In the genomic region with DNA sequence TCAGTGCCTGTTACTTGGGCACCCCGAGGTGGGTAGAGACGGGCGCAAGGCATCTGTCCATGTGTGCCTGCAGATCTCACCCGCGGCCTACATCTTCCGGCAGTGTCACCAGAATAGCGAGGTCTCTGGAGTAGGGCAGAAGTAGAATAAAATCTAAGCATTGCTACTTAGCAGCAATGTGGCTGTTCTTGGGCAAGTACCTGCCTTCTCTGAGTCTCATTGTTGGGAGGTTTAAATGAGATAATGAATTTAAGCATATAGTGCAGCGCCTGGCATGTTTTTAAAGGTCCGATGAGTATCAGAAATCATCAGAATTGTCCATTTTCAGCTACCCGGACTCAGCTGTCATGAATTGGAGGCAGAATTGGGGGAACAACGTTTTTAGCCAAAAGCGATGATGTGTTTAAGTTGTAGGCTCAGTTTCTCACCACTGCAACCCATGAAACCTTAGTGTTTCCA, we compare ENCODE assay signal across 8 cellular contexts. TPM values are rescaled to one million over a fixed set of nuclear protein-coding genes. Genes with fewer than 3 reads are reported as not detected.
A peak's percentile ranks its signal among the peaks of the same experiment; 100 is the strongest.
DNase-seq lines count a peak whose midpoint lies in the region; ATAC-seq lines count a peak whose summit lies in the region.

No MANE protein-coding gene starts in this region.

- no peaks in the 10 kb centered on the region for H3K27me3 Mint-ChIP-seq in activated T-helper 17 cell treated with anti-CD3 and anti-CD28 coated beads, Interleukin-2, amount 50 U/mL, for 72 hours

- no peak for ATAC-seq in activated T-helper 17 cell treated with anti-CD3 and anti-CD28 coated beads, Interleukin-2, amount 50 U/mL, for 72 hours (replicated peaks)

- peak overlapping the region; percentile 98 for H3K4me3 Mint-ChIP-seq in activated T-helper 17 cell treated with anti-CD3 and anti-CD28 coated beads, Interleukin-2, amount 50 U/mL, for 72 hours

- peaks cover 10% of the 10 kb centered on the region for H3K4me1 Mint-ChIP-seq in activated T-helper 17 cell treated with anti-CD3 and anti-CD28 coated beads, Interleukin-2, amount 50 U/mL, for 72 hours

- H3K27ac Mint-ChIP-seq in activated T-helper 17 cell treated with anti-CD3 and anti-CD28 coated beads, Interleukin-2, amount 50 U/mL, for 72 hours: peak overlapping the region; percentile 85

- peaks cover 20% of the 10 kb centered on the region for H3K36me3 Mint-ChIP-seq in activated T-helper 17 cell treated with anti-CD3 and anti-CD28 coated beads, Interleukin-2, amount 50 U/mL, for 72 hours (ENCODE audit: low read depth)

- DNase-seq in stimulated activated CD8-positive, alpha-beta memory T cell treated with anti-CD3 and anti-CD28 coated beads, Interleukin-4, amount 100 ng/mL, for 4 hours (ENCODE audit: low read depth in 2 of 2, low spot score in 1 of 2): peak; percentile 12 to 14
- no peak for DNase-seq in stimulated activated CD8-positive, alpha-beta memory T cell treated with anti-CD3 and anti-CD28 coated beads, Interleukin-4, amount 100 ng/mL, for 48 hours
- peak; percentile 29 for DNase-seq in iPS-NIHi11 (ENCODE audit: low spot score)
- peak; percentile 6 for DNase-seq in stromal cell of bone marrow (ENCODE audit: low read depth)
- no peak for DNase-seq in SKM-1 (lab: John Stamatoyannopoulos, UW; ENCODE audit: unreplicated experiment)
- no peak for DNase-seq in RPMI8226
- DNase-seq in NCI-H1930 (lab: John Stamatoyannopoulos, UW): no peak

- H3K9me3 Mint-ChIP-seq in activated T-helper 17 cell treated with anti-CD3 and anti-CD28 coated beads, Interleukin-2, amount 50 U/mL, for 72 hours: no peaks in the 10 kb centered on the region

RNA-seq across cellular contexts. Expression of gene ABCC10, which starts 0.8 kb away (rescaled TPM):
- total RNA-seq in activated T-helper 17 cell treated with anti-CD3 and anti-CD28 coated beads, Interleukin-2, amount 50 U/mL, for 72 hours: 10 to 100 TPM; 41.2 to 47.9 TPM

RNA-seq across cellular contexts. Expression of gene DLK2, which starts 27.2 kb away (rescaled TPM):
- 1 to 10 TPM; 1.3 to 2.8 TPM for total RNA-seq in activated T-helper 17 cell treated with anti-CD3 and anti-CD28 coated beads, Interleukin-2, amount 50 U/mL, for 72 hours

RNA-seq across cellular contexts. Expression of gene TJAP1, which starts 49.2 kb away (rescaled TPM):
- 10 to 100 TPM; 37.8 to 38.4 TPM for total RNA-seq in activated T-helper 17 cell treated with anti-CD3 and anti-CD28 coated beads, Interleukin-2, amount 50 U/mL, for 72 hours

RNA-seq across cellular contexts. Expression of gene ZNF318, which starts 58.7 kb away (rescaled TPM):
- total RNA-seq in activated T-helper 17 cell treated with anti-CD3 and anti-CD28 coated beads, Interleukin-2, amount 50 U/mL, for 72 hours: 10 to 100 TPM; 11.2 to 21.0 TPM

Comparison
In these comparisons a context has a peak if more than half of its experiments do, and no peak if none do; other contexts are left out.
1. DNase-seq: peak in stimulated activated CD8-positive, alpha-beta memory T cell treated with anti-CD3 and anti-CD28 coated beads, Interleukin-4, amount 100 ng/mL, for 4 hours (2 of 2), iPS-NIHi11 (single experiment) and stromal cell of bone marrow (single experiment); none in stimulated activated CD8-positive, alpha-beta memory T cell treated with anti-CD3 and anti-CD28 coated beads, Interleukin-4, amount 100 ng/mL, for 48 hours (single experiment), SKM-1 (single experiment), RPMI8226 (single experiment) and NCI-H1930 (0 of 2).